Comparison of ENCODE assay signal across 1 cellular context in genomic region chr1:182430263-182431068, GRCh38.
TF ChIP-seq lines count a peak whose summit lies in the region.

No MANE protein-coding gene starts in this region.

TF ChIP-seq in K562, 482 proteins besides CTCF, POLR2A, EP300 and RAD21 (continued from another document and continues in another):
- TF ChIP-seq ZNF449 (CRISPR knock-in tag; IDR thresholded peaks at IDR 0.05) (no peak), SMARCC2 (IDR thresholded peaks at IDR 0.05; ENCODE audit: low read depth) (peak; percentile 50; the same call in 1 of the 2 replicates), SRSF9 (IDR thresholded peaks at IDR 0.05; ENCODE audit: borderline replicate concordance, low read depth, low read length) (no peak), SPI1 (IDR thresholded peaks at IDR 0.05; ENCODE audit: borderline replicate concordance, low read depth, low read length) (no peak), ZNF124 (CRISPR knock-in tag; IDR thresholded peaks at IDR 0.05) (no peak), SMARCE1 (IDR thresholded peaks at IDR 0.05) (peak; percentile 76; the same call in 1 of the 2 replicates), XRCC5 (IDR thresholded peaks at IDR 0.05; ENCODE audit: low read depth, low read length) (no peak), KLF1 (tag; IDR thresholded peaks at IDR 0.05) (no peak), MAFF (IDR thresholded peaks at IDR 0.05; ENCODE audit: low read length) (no peak), SREBF1 (IDR thresholded peaks at IDR 0.05; ENCODE audit: borderline replicate concordance, low read depth, low read length) (no peak), YY1 (IDR thresholded peaks at IDR 0.05; ENCODE audit: borderline replicate concordance in 1 of 3, control insufficient read depth in 1 of 3, extremely low read depth in 1 of 3, insufficient read depth in 3 of 3, insufficient read length in 1 of 3, insufficient replicate concordance in 2 of 3, low read depth in 1 of 3, low read length in 2 of 3) (peak; percentile 42 to 90 (median 76)), PKNOX1 (IDR thresholded peaks at IDR 0.05) (peak; percentile 55), ZNF668 (CRISPR knock-in tag; IDR thresholded peaks at IDR 0.05) (no peak), FOSL1 (tag; conservative IDR thresholded peaks at IDR 0.05) (peak; percentile 69), RNF219 (CRISPR knock-in tag; IDR thresholded peaks at IDR 0.05) (no peak), ZNF583 (CRISPR knock-in tag; IDR thresholded peaks at IDR 0.05) (no peak), ZNF212 (CRISPR knock-in tag; IDR thresholded peaks at IDR 0.05) (no peak), ESRRB (CRISPR knock-in tag; IDR thresholded peaks at IDR 0.05; ENCODE audit: borderline replicate concordance) (no peak), JUND (IDR thresholded peaks at IDR 0.05; ENCODE audit: borderline replicate concordance, low read depth, low read length) (peak; percentile 89), JUND (tag; IDR thresholded peaks at IDR 0.05; ENCODE audit: borderline replicate concordance, low read depth, low read length) (peak; percentile 87; the same call in 2 of the 3 replicates), ELF1 (tag; IDR thresholded peaks at IDR 0.05) (peak; percentile 49; the same call in 1 of the 2 replicates), RUNX1 (IDR thresholded peaks at IDR 0.05; ENCODE audit: low read depth) (no peak), BRF1 (IDR thresholded peaks at IDR 0.05; ENCODE audit: borderline replicate concordance, extremely low read depth, insufficient read length) (no peak), ZNF699 (CRISPR knock-in tag; IDR thresholded peaks at IDR 0.05; ENCODE audit: insufficient replicate concordance) (no peak), ARID1B (IDR thresholded peaks at IDR 0.05) (peak; percentile 66), SMAD4 (CRISPR knock-in tag; conservative IDR thresholded peaks at IDR 0.05) (peak; percentile 95), PHB (CRISPR knock-in tag; IDR thresholded peaks at IDR 0.05) (no peak), EWSR1 (IDR thresholded peaks at IDR 0.05; ENCODE audit: borderline replicate concordance, low read depth, partially characterized antibody) (no peak), ZKSCAN3 (CRISPR knock-in tag; IDR thresholded peaks at IDR 0.05) (no peak), HMBOX1 (IDR thresholded peaks at IDR 0.05) (no peak), ZNF263 (CRISPR knock-in tag; IDR thresholded peaks at IDR 0.05; ENCODE audit: borderline replicate concordance) (no peak), DIDO1 (tag; IDR thresholded peaks at IDR 0.05; ENCODE audit: low read depth) (no peak), CBFA2T3 (IDR thresholded peaks at IDR 0.05) (no peak), TCFL5 (CRISPR knock-in tag; conservative IDR thresholded peaks at IDR 0.05) (no peak), ZNF431 (CRISPR knock-in tag; IDR thresholded peaks at IDR 0.05) (no peak), ZNF239 (CRISPR knock-in tag; IDR thresholded peaks at IDR 0.05) (no peak), ZNF140 (CRISPR knock-in tag; IDR thresholded peaks at IDR 0.05) (no peak), ZNF253 (CRISPR knock-in tag; conservative IDR thresholded peaks at IDR 0.05) (no peak), ZEB2 (IDR thresholded peaks at IDR 0.05) (0 out of 2 replicates have a peak, but pooled peaks have one; percentile 29), THAP7 (CRISPR knock-in tag; IDR thresholded peaks at IDR 0.05) (no peak), HBP1 (CRISPR knock-in tag; IDR thresholded peaks at IDR 0.05) (no peak), ATF1 (CRISPR knock-in tag; IDR thresholded peaks at IDR 0.05) (no peak), ATF1 (tag; IDR thresholded peaks at IDR 0.05) (peak; percentile 29; the same call in 1 of the 2 replicates), ARID2 (IDR thresholded peaks at IDR 0.05) (no peak), PCBP1 (IDR thresholded peaks at IDR 0.05; ENCODE audit: low read depth, low read length, poor library complexity, severe bottlenecking) (no peak), YBX1 (IDR thresholded peaks at IDR 0.05) (no peak), CHD4 (IDR thresholded peaks at IDR 0.05; ENCODE audit: insufficient read depth, insufficient replicate concordance, low read depth, low read length, poor library complexity, severe bottlenecking) (no peak), CBFA2T2 (conservative IDR thresholded peaks at IDR 0.05) (no peak), ELK1 (CRISPR knock-in tag; IDR thresholded peaks at IDR 0.05) (no peak), WHSC1 (IDR thresholded peaks at IDR 0.05; ENCODE audit: low read length) (no peak), PHF21A (IDR thresholded peaks at IDR 0.05; ENCODE audit: borderline replicate concordance, low read depth) (no peak), ZNF398 (CRISPR knock-in tag; IDR thresholded peaks at IDR 0.05) (no peak), SLC30A9 (CRISPR knock-in tag; IDR thresholded peaks at IDR 0.05) (no peak), ETS1 (conservative IDR thresholded peaks at IDR 0.05; ENCODE audit: control insufficient read depth, low read depth, low read length) (no peak), ATF2 (CRISPR knock-in tag; IDR thresholded peaks at IDR 0.05) (no peak)
